1 cellular context compared by ENCODE assay signal in the genomic region with DNA sequence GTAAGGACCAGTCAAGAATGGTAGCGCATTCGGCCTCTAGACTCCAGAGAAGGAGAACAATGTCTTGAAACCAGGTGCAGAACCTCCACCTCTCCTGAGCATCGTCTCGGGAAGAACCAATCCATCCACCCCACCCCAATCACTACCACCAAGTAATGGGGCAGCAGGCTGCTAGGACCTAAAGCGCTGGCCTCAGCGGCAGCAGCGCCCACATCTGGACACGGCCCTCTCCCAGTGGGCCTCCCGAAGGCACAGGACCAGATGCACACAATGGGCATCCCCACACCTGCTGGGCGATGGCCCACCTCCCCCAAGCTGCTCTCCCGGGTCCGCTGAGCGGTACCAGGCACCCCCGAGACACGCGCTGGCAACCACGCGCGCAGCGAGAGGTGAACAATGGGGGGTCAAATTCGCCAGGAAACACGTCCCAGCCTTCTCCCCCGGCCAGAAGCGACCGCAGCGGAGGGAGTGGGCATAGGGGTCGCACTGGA.
TF ChIP-seq lines count a peak whose summit lies in the region.

No MANE protein-coding gene starts in this region.

TF ChIP-seq in liver, 16 proteins besides CTCF, POLR2A, EP300 and RAD21 (continued from another document):
- no peak for TF ChIP-seq SP1 (IDR thresholded peaks at IDR 0.05)
- TF ChIP-seq NR2F2 (IDR thresholded peaks at IDR 0.05): no peak
- TF ChIP-seq TAF1 (conservative IDR thresholded peaks at IDR 0.05): no peak
- TF ChIP-seq EGR1 (IDR thresholded peaks at IDR 0.05; ENCODE audit: low read depth in 2 of 2): no peak
- no peak for TF ChIP-seq HNF4G (IDR thresholded peaks at IDR 0.05)
- TF ChIP-seq, protein P1, sequence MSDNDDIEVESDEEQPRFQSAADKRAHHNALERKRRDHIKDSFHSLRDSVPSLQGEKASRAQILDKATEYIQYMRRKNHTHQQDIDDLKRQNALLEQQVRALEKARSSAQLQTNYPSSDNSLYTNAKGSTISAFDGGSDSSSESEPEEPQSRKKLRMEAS (IDR thresholded peaks at IDR 0.05): no peak
- TF ChIP-seq FOXA1 (IDR thresholded peaks at IDR 0.05): no peak
- TF ChIP-seq, protein P2, sequence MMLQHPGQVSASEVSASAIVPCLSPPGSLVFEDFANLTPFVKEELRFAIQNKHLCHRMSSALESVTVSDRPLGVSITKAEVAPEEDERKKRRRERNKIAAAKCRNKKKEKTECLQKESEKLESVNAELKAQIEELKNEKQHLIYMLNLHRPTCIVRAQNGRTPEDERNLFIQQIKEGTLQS (IDR thresholded peaks at IDR 0.05): no peak
- no peak for TF ChIP-seq RXRA (IDR thresholded peaks at IDR 0.05)
- no peak for TF ChIP-seq HNF4A (conservative IDR thresholded peaks at IDR 0.05)
